In genomic region chr2:12155308-12156061, GRCh38 we compare ENCODE assay signal across 11 cellular contexts.
DNase-seq lines count a peak whose midpoint lies in the region; ATAC-seq and TF ChIP-seq lines count a peak whose summit lies in the region.
"Had no signal": no experiment of that assay in that cellular context is flagged by ENCODE, and none has a peak within 500 bp of the region (broad histone marks: within the 10 kb centered on the region; RNA-seq: fewer than 3 reads in every experiment).

No MANE protein-coding gene starts in this region.

- no peaks in the 10 kb centered on the region for H4K20me1 ChIP-seq in mammary epithelial cell (ENCODE audit: insufficient read depth, low read length)

- H3K27ac ChIP-seq in ACC112 (ENCODE audit: low read depth, low read length) (peak overlapping the region; percentile 62), mammary epithelial cell (ENCODE audit: insufficient read depth, low read depth, low read length) (no peak overlapping the region)
- H3K27ac ChIP-seq: C4-2B had no signal

- no peak for TF ChIP-seq CTCF in mammary epithelial cell (conservative IDR thresholded peaks at IDR 0.05 in 1 of 2, IDR thresholded peaks at IDR 0.05 in 1 of 2; ENCODE audit: extremely low read depth in 1 of 2, insufficient read depth in 1 of 2, low read depth in 1 of 2, low read length in 2 of 2)
- TF ChIP-seq CTCF in GM13976 (IDR thresholded peaks at IDR 0.05; ENCODE audit: borderline replicate concordance, control extremely low read depth, extremely low read depth, insufficient read depth, missing control alignments) = no peak

- CTCF ChIA-PET in mammary epithelial cell (lab: Charles Lee; ENCODE audit: low non-redundant PET) = no interaction called here

- H2AFZ ChIP-seq in ACC112 (ENCODE audit: low read length, unreplicated experiment) (peak overlapping the region; percentile 24), mammary epithelial cell (ENCODE audit: low read depth, low read length) (peak overlapping the region; percentile 30)

- WGBS in mammary epithelial cell (ENCODE audit: low coverage, missing lambda C conversion rate) = 10% methylated on average over 6 of the region's 6 CpGs

- H3K4me1 ChIP-seq in ACC112 (ENCODE audit: control insufficient read depth, insufficient read depth, low read length, unreplicated experiment) (peaks cover 24% of the 10 kb centered on the region), mammary epithelial cell (ENCODE audit: insufficient read depth, low read length) (peaks cover 28% of the 10 kb centered on the region)

- H3K4me2 ChIP-seq in mammary epithelial cell (ENCODE audit: insufficient read depth, low read depth, low read length) = peak overlapping the region; percentile 29

- peak; percentile 33 to 35 for DNase-seq in Kasumi-1 (lab: John Stamatoyannopoulos, UW)
- DNase-seq in mammary epithelial cell = peak; percentile 73
- DNase-seq in left lobe of liver (ENCODE audit: low spot score) = no peak
- DNase-seq in GM13976 (ENCODE audit: low spot score) = no peak
- DNase-seq in RPMI8226 = no peak
- no peak for DNase-seq in activated CD4-positive, alpha-beta T cell treated with anti-CD3 and anti-CD28 coated beads for 1 hour
- DNase-seq: MM.1S, nephron progenitor cell had no signal

- H3K27me3 Mint-ChIP-seq in activated T-helper 17 cell treated with anti-CD3 and anti-CD28 coated beads, Interleukin-2, amount 50 U/mL, for 72 hours = no peaks in the 10 kb centered on the region

- in situ Hi-C loops in mammary epithelial cell (cut with MboI; ENCODE audit: low sequenced_read_pairs in 2 of 2) (no loop called here), GM13976 (cut with MboI; ENCODE audit: low sequenced_read_pairs, unreplicated experiment) (no loop called here)

- H3K36me3 ChIP-seq in ACC112 (ENCODE audit: insufficient read depth, low read length) (no peaks in the 10 kb centered on the region), mammary epithelial cell (ENCODE audit: insufficient read depth, low read length) (no peaks in the 10 kb centered on the region)

- H3K36me3 Mint-ChIP-seq in activated T-helper 17 cell treated with anti-CD3 and anti-CD28 coated beads, Interleukin-2, amount 50 U/mL, for 72 hours (ENCODE audit: low read depth) = no peaks in the 10 kb centered on the region

- H3K79me2 ChIP-seq in ACC112 (ENCODE audit: control insufficient read depth, insufficient read depth, low read length, unreplicated experiment) (no peaks in the 10 kb centered on the region), mammary epithelial cell (ENCODE audit: insufficient read depth, low read length) (no peaks in the 10 kb centered on the region)

- H3K4me3 ChIP-seq in ACC112 (ENCODE audit: low read depth, low read length) (no peak overlapping the region), mammary epithelial cell (replicated peaks in 1 of 3; ENCODE audit: insufficient read depth in 1 of 3, low read depth in 2 of 3, low read length in 3 of 3) (no peak overlapping the region)

- H3K9me3 Mint-ChIP-seq in activated T-helper 17 cell treated with anti-CD3 and anti-CD28 coated beads, Interleukin-2, amount 50 U/mL, for 72 hours = no peaks in the 10 kb centered on the region

- H3K27me3 ChIP-seq in ACC112 (ENCODE audit: insufficient read depth, low read length) = no peaks in the 10 kb centered on the region
- H3K27me3 ChIP-seq in mammary epithelial cell (ENCODE audit: insufficient read depth, low read length) = no peaks in the 10 kb centered on the region

- H3K4me1 Mint-ChIP-seq in activated T-helper 17 cell treated with anti-CD3 and anti-CD28 coated beads, Interleukin-2, amount 50 U/mL, for 72 hours = no peaks in the 10 kb centered on the region

- intact Hi-C loops in mammary epithelial cell (cut with micrococcal nuclease) = no loop called here

- H3K9me3 ChIP-seq in mammary epithelial cell (replicated peaks; ENCODE audit: insufficient read depth, low read length) = no peaks in the 10 kb centered on the region

- peak; percentile 38 for ATAC-seq in left lobe of liver
- ATAC-seq in activated T-helper 17 cell treated with anti-CD3 and anti-CD28 coated beads, Interleukin-2, amount 50 U/mL, for 72 hours (replicated peaks) = no peak

- H3K9ac ChIP-seq in mammary epithelial cell (ENCODE audit: insufficient read depth, low read length) = no peak overlapping the region

- dilution Hi-C loops in mammary epithelial cell (cut with HindIII; ENCODE audit: low sequenced_read_pairs) = no loop called here

- H3K27ac Mint-ChIP-seq in activated T-helper 17 cell treated with anti-CD3 and anti-CD28 coated beads, Interleukin-2, amount 50 U/mL, for 72 hours = no peak overlapping the region
- H3K27ac Mint-ChIP-seq: nephron progenitor cell had no signal

- H3K4me3 Mint-ChIP-seq in activated T-helper 17 cell treated with anti-CD3 and anti-CD28 coated beads, Interleukin-2, amount 50 U/mL, for 72 hours = no peak overlapping the region
- H3K4me3 Mint-ChIP-seq: nephron progenitor cell had no signal

- BruUV-seq in mammary epithelial cell (replicated peaks; lab: Mats Ljungman, UMichigan) = no TSS peak

Comparison
In these comparisons a context has a peak if more than half of its experiments do, and no peak if none do; other contexts are left out.
1. DNase-seq: peak in Kasumi-1 (2 of 2) and mammary epithelial cell (single experiment); none in left lobe of liver (single experiment), GM13976 (single experiment), RPMI8226 (single experiment) and activated CD4-positive, alpha-beta T cell treated with anti-CD3 and anti-CD28 coated beads for 1 hour (single experiment).